10 cellular contexts compared by ENCODE assay signal in the genomic region with DNA sequence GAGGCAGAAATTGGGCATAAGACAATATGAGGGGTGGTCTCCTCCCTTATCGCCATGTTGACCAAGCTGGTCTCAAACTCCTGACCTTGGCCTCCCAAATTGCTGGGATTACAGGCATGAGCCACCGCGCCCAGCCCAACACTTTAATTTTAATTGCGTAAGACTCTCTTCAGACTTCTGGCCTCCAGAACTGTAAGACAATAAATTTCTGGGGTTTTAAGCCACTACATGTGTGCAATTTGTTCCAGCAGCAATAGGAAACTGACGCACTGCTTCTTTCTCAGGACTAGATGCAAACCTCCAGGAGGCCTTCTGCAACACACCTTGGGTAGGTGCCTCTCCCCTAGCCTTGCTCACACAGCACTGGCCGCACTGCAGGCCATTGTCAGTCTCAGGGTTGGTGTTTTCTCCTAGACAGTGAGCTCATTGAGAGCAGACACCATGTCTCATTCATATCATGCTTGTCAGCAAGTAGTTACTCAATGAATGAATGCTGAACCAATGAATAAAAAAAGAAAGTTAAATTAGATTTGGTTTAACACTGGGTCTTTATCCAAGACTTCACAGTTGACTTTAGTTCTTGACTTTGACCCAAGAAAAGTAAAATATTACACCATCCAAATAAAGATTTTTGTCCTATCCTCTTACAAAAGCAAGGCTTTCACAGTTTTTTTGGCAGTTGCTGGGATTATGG. TPM values are rescaled to one million over a fixed set of nuclear protein-coding genes. Genes with fewer than 3 reads are reported as not detected.
DNase-seq lines count a peak whose midpoint lies in the region; ATAC-seq and TF ChIP-seq lines count a peak whose summit lies in the region.
"Had no signal": no experiment of that assay in that cellular context is flagged by ENCODE, and none has a peak within 500 bp of the region (broad histone marks: within the 10 kb centered on the region; RNA-seq: fewer than 3 reads in every experiment).

No MANE protein-coding gene starts in this region.

- H3K9me3 Mint-ChIP-seq in IgD-negative memory B cell, result peaks cover 0 to 7% (median 4%) of the 10 kb centered on the region in 3 donors
- H3K9me3 Mint-ChIP-seq in stimulated activated effector memory CD8-positive, alpha-beta T cell treated with anti-CD3 and anti-CD28 coated beads, Interleukin-12 subunit alpha, Interleukin-12 subunit beta, amount 100 ng/mL, for 72 hours, result peaks cover 2% of the 10 kb centered on the region

- H3K4me3 ChIP-seq in SK-N-MC (peak overlapping the region; percentile 69), gastroesophageal sphincter (no peak overlapping the region)

- TF ChIP-seq EP300 in gastroesophageal sphincter (IDR thresholded peaks at IDR 0.05), result no peak

- peak overlapping the region; percentile 97 to 99 (median 98) for H3K27ac Mint-ChIP-seq in IgD-negative memory B cell
- peak overlapping the region; percentile 88 for H3K27ac Mint-ChIP-seq in stimulated activated effector memory CD8-positive, alpha-beta T cell treated with anti-CD3 and anti-CD28 coated beads, Interleukin-12 subunit alpha, Interleukin-12 subunit beta, amount 100 ng/mL, for 72 hours

- no peaks in the 10 kb centered on the region for H3K36me3 Mint-ChIP-seq in IgD-negative memory B cell
- H3K36me3 Mint-ChIP-seq in stimulated activated effector memory CD8-positive, alpha-beta T cell treated with anti-CD3 and anti-CD28 coated beads, Interleukin-12 subunit alpha, Interleukin-12 subunit beta, amount 100 ng/mL, for 72 hours, result no peaks in the 10 kb centered on the region

- H3K9me3 ChIP-seq in SK-N-MC (ENCODE audit: low read depth, low read length) (no peaks in the 10 kb centered on the region), gastroesophageal sphincter (no peaks in the 10 kb centered on the region)

- ATAC-seq in gastroesophageal sphincter, result peak; percentile 5
- ATAC-seq in stimulated activated effector memory CD8-positive, alpha-beta T cell treated with anti-CD3 and anti-CD28 coated beads, Interleukin-12 subunit alpha, Interleukin-12 subunit beta, amount 100 ng/mL, for 72 hours, result no peak
- ATAC-seq in GM19035 (IDR thresholded peaks at IDR 0.05; ENCODE audit: unreplicated experiment), result no peak

- no peak overlapping the region for H3K9ac ChIP-seq in SK-N-MC (ENCODE audit: insufficient read length)

- TF ChIP-seq CTCF in gastroesophageal sphincter (IDR thresholded peaks at IDR 0.05), result no peak

- WGBS in gastroesophageal sphincter (ENCODE audit: low coverage in 1 of 2), 2 donors, result 88 to 100% methylated on average over 1 to 2 of the region's 6 CpGs

- no peaks in the 10 kb centered on the region for H3K36me3 ChIP-seq in SK-N-MC (ENCODE audit: insufficient read depth, low read length)
- no peaks in the 10 kb centered on the region for H3K36me3 ChIP-seq in gastroesophageal sphincter

- H3K27ac ChIP-seq in SK-N-MC (no peak overlapping the region), gastroesophageal sphincter (peak overlapping the region in 2 of 4 donors; percentile 22 to 54)

- no peak for DNase-seq in SK-N-MC (ENCODE audit: low read depth, low spot score)
- no peak for DNase-seq in stimulated activated effector memory CD8-positive, alpha-beta T cell treated with anti-CD3 and anti-CD28 coated beads, Interleukin-12 subunit alpha, Interleukin-12 subunit beta, amount 100 ng/mL, for 72 hours (ENCODE audit: low spot score in 2 of 2)
- no peak for DNase-seq in NCI-H526 treated with DMSO at 0.1 percent for 48 hours (lab: John Stamatoyannopoulos, UW)
- DNase-seq in retina, result no peak
- DNase-seq: activated CD4-positive, alpha-beta T cell treated with anti-CD3 and anti-CD28 coated beads for 4 hours; HCEC 1CT; NCI-H446 had no signal

- no peaks in the 10 kb centered on the region for H3K27me3 ChIP-seq in gastroesophageal sphincter

- no peak for TF ChIP-seq POLR2A in gastroesophageal sphincter (IDR thresholded peaks at IDR 0.05)

- peaks cover 0 to 28% (median 0%) of the 10 kb centered on the region in 3 donors for H3K4me1 ChIP-seq in gastroesophageal sphincter

- peak overlapping the region in 2 of 4 donors; percentile 92 to 93 for H3K4me3 Mint-ChIP-seq in IgD-negative memory B cell
- peak overlapping the region; percentile 54 for H3K4me3 Mint-ChIP-seq in stimulated activated effector memory CD8-positive, alpha-beta T cell treated with anti-CD3 and anti-CD28 coated beads, Interleukin-12 subunit alpha, Interleukin-12 subunit beta, amount 100 ng/mL, for 72 hours

- peaks cover 10 to 23% (median 20%) of the 10 kb centered on the region in 3 donors for H3K4me1 Mint-ChIP-seq in IgD-negative memory B cell
- H3K4me1 Mint-ChIP-seq in stimulated activated effector memory CD8-positive, alpha-beta T cell treated with anti-CD3 and anti-CD28 coated beads, Interleukin-12 subunit alpha, Interleukin-12 subunit beta, amount 100 ng/mL, for 72 hours, result peaks cover 21% of the 10 kb centered on the region

- H3K27me3 Mint-ChIP-seq in IgD-negative memory B cell, result no peaks in the 10 kb centered on the region

RNA-seq across cellular contexts. Expression of a gene that starts 5.5 kb away (rescaled TPM):
- polyA plus RNA-seq in IgD-negative memory B cell, result 28.6 TPM
- total RNA-seq in gastroesophageal sphincter, result 10 to 100 TPM; 11.5 to 23.3 (median 16.1) TPM

RNA-seq across cellular contexts. Expression of a gene that starts 23.2 kb away (rescaled TPM):
- polyA plus RNA-seq in IgD-negative memory B cell, result 22.6 TPM
- total RNA-seq in gastroesophageal sphincter, result 10 to 100 TPM; 34.4 to 76.6 (median 50.3) TPM

RNA-seq across cellular contexts. Expression of a gene that starts 47.5 kb away (rescaled TPM):
- polyA plus RNA-seq in IgD-negative memory B cell, result not detected
- under 1 TPM in 1 of 4 donors, not detected in 3; 0.54 TPM for total RNA-seq in gastroesophageal sphincter

RNA-seq across cellular contexts. Expression of a gene that starts 47.6 kb away (rescaled TPM):
- polyA plus RNA-seq in IgD-negative memory B cell, result 62.5 TPM
- 10 to 100 TPM; 40.3 to 62.1 (median 52.2) TPM for total RNA-seq in gastroesophageal sphincter

RNA-seq across cellular contexts. Expression of a gene that starts 48.1 kb away (rescaled TPM):
- polyA plus RNA-seq in IgD-negative memory B cell, result 41.9 TPM
- total RNA-seq in gastroesophageal sphincter, result not detected
